ENCODE assay signal across 1 cellular context in the genomic region with DNA sequence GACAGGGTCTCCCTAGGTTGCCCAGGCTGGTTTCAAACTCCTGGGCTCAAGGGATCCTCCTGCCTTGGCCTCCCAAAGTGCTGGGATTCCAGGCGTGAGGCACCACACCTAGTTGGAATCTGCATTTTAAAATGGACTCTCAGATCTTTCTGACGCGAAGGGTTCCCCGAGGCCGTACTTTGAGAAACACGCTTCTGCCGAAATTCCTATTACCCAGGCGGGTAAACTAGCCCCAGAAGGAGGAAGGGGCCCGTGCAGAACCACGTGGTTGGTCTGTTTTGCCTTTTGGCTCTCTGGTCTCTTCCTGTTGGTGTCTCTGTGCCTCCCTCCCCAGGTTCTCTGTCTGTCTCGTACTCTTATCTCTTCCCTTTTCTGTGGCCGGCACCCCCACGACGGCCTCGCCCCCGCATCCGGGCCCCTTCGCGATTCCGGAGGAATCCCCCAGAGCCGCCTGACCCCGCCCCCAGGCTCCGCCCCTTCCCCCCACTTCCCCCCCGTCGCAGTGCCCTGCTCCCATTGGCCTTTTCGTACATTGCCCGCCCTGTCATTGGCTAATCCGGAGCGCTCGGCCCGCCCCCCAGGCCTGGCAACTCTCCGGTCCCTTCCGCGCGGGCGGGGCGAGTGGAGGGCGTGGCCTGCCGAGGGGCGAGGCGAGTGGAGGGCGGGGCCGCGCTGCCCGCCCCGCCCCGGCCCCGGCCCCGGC.
TF ChIP-seq lines count a peak whose summit lies in the region.

A gene (plus strand): TSS at position 689 of the 703 bp plus-strand sequence. CDS start 12,354 bp downstream, outside the sequence.

TF ChIP-seq in K562, 482 proteins besides CTCF, POLR2A, EP300 and RAD21 (continued from another document and continues in another):
- TF ChIP-seq, protein P1, sequence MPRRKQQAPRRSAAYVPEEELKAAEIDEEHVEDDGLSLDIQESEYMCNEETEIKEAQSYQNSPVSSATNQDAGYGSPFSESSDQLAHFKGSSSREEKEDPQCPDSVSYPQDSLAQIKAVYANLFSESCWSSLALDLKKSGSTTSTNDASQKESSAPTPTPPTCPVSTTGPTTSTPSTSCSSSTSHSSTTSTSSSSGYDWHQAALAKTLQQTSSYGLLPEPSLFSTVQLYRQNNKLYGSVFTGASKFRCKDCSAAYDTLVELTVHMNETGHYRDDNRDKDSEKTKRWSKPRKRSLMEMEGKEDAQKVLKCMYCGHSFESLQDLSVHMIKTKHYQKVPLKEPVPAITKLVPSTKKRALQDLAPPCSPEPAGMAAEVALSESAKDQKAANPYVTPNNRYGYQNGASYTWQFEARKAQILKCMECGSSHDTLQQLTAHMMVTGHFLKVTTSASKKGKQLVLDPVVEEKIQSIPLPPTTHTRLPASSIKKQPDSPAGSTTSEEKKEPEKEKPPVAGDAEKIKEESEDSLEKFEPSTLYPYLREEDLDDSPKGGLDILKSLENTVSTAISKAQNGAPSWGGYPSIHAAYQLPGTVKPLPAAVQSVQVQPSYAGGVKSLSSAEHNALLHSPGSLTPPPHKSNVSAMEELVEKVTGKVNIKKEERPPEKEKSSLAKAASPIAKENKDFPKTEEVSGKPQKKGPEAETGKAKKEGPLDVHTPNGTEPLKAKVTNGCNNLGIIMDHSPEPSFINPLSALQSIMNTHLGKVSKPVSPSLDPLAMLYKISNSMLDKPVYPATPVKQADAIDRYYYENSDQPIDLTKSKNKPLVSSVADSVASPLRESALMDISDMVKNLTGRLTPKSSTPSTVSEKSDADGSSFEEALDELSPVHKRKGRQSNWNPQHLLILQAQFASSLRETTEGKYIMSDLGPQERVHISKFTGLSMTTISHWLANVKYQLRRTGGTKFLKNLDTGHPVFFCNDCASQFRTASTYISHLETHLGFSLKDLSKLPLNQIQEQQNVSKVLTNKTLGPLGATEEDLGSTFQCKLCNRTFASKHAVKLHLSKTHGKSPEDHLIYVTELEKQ (CRISPR knock-in tag; IDR thresholded peaks at IDR 0.05): no peak
- TF ChIP-seq DDX20 (tag; IDR thresholded peaks at IDR 0.05; ENCODE audit: low read depth) (no peak), TAF1 (IDR thresholded peaks at IDR 0.05; ENCODE audit: control insufficient read depth, extremely low read depth, insufficient read depth, low read length, severe bottlenecking) (no peak), PYGO2 (tag; IDR thresholded peaks at IDR 0.05) (no peak), ZNF830 (CRISPR knock-in tag; IDR thresholded peaks at IDR 0.05) (no peak), CEBPG (CRISPR knock-in tag; IDR thresholded peaks at IDR 0.05) (no peak), CEBPG (tag; conservative IDR thresholded peaks at IDR 0.05 in 1 of 2, IDR thresholded peaks at IDR 0.05 in 1 of 2) (no peak), POLR2AphosphoS5 (IDR thresholded peaks at IDR 0.05; ENCODE audit: control insufficient read depth, insufficient read depth, low read depth, low read length) (no peak), SMARCE1 (IDR thresholded peaks at IDR 0.05) (peak; percentile 77; the same call in 1 of the 2 replicates), ZNF431 (CRISPR knock-in tag; IDR thresholded peaks at IDR 0.05) (no peak), NBN (IDR thresholded peaks at IDR 0.05; ENCODE audit: low read depth) (peak; percentile 78; the same call in 1 of the 2 replicates), ZNF77 (CRISPR knock-in tag; IDR thresholded peaks at IDR 0.05) (no peak), SRSF9 (IDR thresholded peaks at IDR 0.05; ENCODE audit: borderline replicate concordance, low read depth, low read length) (no peak), ZKSCAN1 (IDR thresholded peaks at IDR 0.05; ENCODE audit: low read depth, low read length) (peak; percentile 59; the same call in 1 of the 2 replicates), TSC22D4 (tag; IDR thresholded peaks at IDR 0.05) (no peak), E2F3 (CRISPR knock-in tag; IDR thresholded peaks at IDR 0.05) (no peak), TFAM (CRISPR knock-in tag; conservative IDR thresholded peaks at IDR 0.05) (no peak), RNF2 (IDR thresholded peaks at IDR 0.05) (peak; percentile 68; the same call in 1 of the 2 replicates), BCOR (IDR thresholded peaks at IDR 0.05) (peak; percentile 60), ELF4 (CRISPR knock-in tag; IDR thresholded peaks at IDR 0.05) (no peak), RB1 (IDR thresholded peaks at IDR 0.05; ENCODE audit: low read depth) (peak; percentile 19; the same call in 1 of the 2 replicates), CBX5 (IDR thresholded peaks at IDR 0.05; ENCODE audit: borderline replicate concordance, low read depth) (no peak), KAT2B (IDR thresholded peaks at IDR 0.05; ENCODE audit: low read depth, low read length) (no peak), TBL1XR1 (IDR thresholded peaks at IDR 0.05; ENCODE audit: low read length in 2 of 2) (peak; percentile 65 to 77; a peak in 3 of 4 replicates), JUN (IDR thresholded peaks at IDR 0.05; ENCODE audit: borderline replicate concordance, low read depth, low read length) (peak; percentile 9; the same call in 1 of the 2 replicates), JUN (CRISPR knock-in tag; IDR thresholded peaks at IDR 0.05; ENCODE audit: borderline replicate concordance) (no peak), FOXK2 (conservative IDR thresholded peaks at IDR 0.05 in 1 of 2, IDR thresholded peaks at IDR 0.05 in 1 of 2; ENCODE audit: low read depth in 2 of 2) (peak; percentile 76 to 82), ZNF263 (CRISPR knock-in tag; IDR thresholded peaks at IDR 0.05; ENCODE audit: borderline replicate concordance) (no peak), ETV6 (IDR thresholded peaks at IDR 0.05; ENCODE audit: borderline replicate concordance in 1 of 2, low read depth in 2 of 2, low read length in 1 of 2) (no peak), ETV6 (CRISPR knock-in tag; IDR thresholded peaks at IDR 0.05; ENCODE audit: borderline replicate concordance) (no peak), ZBTB8A (IDR thresholded peaks at IDR 0.05; ENCODE audit: partially characterized antibody) (no peak), ZNF644 (tag; IDR thresholded peaks at IDR 0.05; ENCODE audit: low read depth) (no peak), HMG20B (CRISPR knock-in tag; IDR thresholded peaks at IDR 0.05) (no peak), SMARCA4 (IDR thresholded peaks at IDR 0.05) (peak; percentile 59; the same call in 1 of the 2 replicates), WHSC1 (IDR thresholded peaks at IDR 0.05; ENCODE audit: low read length) (no peak), ARHGAP35 (IDR thresholded peaks at IDR 0.05; ENCODE audit: partially characterized antibody) (no peak)
- TF ChIP-seq, protein P2, sequence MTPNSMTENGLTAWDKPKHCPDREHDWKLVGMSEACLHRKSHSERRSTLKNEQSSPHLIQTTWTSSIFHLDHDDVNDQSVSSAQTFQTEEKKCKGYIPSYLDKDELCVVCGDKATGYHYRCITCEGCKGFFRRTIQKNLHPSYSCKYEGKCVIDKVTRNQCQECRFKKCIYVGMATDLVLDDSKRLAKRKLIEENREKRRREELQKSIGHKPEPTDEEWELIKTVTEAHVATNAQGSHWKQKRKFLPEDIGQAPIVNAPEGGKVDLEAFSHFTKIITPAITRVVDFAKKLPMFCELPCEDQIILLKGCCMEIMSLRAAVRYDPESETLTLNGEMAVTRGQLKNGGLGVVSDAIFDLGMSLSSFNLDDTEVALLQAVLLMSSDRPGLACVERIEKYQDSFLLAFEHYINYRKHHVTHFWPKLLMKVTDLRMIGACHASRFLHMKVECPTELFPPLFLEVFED (CRISPR knock-in tag; conservative IDR thresholded peaks at IDR 0.05): no peak
- TF ChIP-seq, protein P3, sequence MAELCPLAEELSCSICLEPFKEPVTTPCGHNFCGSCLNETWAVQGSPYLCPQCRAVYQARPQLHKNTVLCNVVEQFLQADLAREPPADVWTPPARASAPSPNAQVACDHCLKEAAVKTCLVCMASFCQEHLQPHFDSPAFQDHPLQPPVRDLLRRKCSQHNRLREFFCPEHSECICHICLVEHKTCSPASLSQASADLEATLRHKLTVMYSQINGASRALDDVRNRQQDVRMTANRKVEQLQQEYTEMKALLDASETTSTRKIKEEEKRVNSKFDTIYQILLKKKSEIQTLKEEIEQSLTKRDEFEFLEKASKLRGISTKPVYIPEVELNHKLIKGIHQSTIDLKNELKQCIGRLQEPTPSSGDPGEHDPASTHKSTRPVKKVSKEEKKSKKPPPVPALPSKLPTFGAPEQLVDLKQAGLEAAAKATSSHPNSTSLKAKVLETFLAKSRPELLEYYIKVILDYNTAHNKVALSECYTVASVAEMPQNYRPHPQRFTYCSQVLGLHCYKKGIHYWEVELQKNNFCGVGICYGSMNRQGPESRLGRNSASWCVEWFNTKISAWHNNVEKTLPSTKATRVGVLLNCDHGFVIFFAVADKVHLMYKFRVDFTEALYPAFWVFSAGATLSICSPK (IDR thresholded peaks at IDR 0.05; ENCODE audit: borderline replicate concordance): no peak
- TF ChIP-seq, protein P4, sequence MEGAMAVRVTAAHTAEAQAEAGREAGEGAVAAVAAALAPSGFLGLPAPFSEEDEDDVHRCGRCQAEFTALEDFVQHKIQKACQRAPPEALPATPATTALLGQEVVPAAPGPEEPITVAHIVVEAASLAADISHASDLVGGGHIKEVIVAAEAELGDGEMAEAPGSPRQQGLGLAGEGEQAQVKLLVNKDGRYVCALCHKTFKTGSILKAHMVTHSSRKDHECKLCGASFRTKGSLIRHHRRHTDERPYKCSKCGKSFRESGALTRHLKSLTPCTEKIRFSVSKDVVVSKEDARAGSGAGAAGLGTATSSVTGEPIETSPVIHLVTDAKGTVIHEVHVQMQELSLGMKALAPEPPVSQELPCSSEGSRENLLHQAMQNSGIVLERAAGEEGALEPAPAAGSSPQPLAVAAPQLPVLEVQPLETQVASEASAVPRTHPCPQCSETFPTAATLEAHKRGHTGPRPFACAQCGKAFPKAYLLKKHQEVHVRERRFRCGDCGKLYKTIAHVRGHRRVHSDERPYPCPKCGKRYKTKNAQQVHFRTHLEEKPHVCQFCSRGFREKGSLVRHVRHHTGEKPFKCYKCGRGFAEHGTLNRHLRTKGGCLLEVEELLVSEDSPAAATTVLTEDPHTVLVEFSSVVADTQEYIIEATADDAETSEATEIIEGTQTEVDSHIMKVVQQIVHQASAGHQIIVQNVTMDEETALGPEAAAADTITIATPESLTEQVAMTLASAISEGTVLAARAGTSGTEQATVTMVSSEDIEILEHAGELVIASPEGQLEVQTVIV (CRISPR knock-in tag; IDR thresholded peaks at IDR 0.05; ENCODE audit: borderline replicate concordance): no peak
- TF ChIP-seq, protein P5, sequence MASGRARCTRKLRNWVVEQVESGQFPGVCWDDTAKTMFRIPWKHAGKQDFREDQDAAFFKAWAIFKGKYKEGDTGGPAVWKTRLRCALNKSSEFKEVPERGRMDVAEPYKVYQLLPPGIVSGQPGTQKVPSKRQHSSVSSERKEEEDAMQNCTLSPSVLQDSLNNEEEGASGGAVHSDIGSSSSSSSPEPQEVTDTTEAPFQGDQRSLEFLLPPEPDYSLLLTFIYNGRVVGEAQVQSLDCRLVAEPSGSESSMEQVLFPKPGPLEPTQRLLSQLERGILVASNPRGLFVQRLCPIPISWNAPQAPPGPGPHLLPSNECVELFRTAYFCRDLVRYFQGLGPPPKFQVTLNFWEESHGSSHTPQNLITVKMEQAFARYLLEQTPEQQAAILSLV (tag; IDR thresholded peaks at IDR 0.05): no peak
- TF ChIP-seq, protein P6, sequence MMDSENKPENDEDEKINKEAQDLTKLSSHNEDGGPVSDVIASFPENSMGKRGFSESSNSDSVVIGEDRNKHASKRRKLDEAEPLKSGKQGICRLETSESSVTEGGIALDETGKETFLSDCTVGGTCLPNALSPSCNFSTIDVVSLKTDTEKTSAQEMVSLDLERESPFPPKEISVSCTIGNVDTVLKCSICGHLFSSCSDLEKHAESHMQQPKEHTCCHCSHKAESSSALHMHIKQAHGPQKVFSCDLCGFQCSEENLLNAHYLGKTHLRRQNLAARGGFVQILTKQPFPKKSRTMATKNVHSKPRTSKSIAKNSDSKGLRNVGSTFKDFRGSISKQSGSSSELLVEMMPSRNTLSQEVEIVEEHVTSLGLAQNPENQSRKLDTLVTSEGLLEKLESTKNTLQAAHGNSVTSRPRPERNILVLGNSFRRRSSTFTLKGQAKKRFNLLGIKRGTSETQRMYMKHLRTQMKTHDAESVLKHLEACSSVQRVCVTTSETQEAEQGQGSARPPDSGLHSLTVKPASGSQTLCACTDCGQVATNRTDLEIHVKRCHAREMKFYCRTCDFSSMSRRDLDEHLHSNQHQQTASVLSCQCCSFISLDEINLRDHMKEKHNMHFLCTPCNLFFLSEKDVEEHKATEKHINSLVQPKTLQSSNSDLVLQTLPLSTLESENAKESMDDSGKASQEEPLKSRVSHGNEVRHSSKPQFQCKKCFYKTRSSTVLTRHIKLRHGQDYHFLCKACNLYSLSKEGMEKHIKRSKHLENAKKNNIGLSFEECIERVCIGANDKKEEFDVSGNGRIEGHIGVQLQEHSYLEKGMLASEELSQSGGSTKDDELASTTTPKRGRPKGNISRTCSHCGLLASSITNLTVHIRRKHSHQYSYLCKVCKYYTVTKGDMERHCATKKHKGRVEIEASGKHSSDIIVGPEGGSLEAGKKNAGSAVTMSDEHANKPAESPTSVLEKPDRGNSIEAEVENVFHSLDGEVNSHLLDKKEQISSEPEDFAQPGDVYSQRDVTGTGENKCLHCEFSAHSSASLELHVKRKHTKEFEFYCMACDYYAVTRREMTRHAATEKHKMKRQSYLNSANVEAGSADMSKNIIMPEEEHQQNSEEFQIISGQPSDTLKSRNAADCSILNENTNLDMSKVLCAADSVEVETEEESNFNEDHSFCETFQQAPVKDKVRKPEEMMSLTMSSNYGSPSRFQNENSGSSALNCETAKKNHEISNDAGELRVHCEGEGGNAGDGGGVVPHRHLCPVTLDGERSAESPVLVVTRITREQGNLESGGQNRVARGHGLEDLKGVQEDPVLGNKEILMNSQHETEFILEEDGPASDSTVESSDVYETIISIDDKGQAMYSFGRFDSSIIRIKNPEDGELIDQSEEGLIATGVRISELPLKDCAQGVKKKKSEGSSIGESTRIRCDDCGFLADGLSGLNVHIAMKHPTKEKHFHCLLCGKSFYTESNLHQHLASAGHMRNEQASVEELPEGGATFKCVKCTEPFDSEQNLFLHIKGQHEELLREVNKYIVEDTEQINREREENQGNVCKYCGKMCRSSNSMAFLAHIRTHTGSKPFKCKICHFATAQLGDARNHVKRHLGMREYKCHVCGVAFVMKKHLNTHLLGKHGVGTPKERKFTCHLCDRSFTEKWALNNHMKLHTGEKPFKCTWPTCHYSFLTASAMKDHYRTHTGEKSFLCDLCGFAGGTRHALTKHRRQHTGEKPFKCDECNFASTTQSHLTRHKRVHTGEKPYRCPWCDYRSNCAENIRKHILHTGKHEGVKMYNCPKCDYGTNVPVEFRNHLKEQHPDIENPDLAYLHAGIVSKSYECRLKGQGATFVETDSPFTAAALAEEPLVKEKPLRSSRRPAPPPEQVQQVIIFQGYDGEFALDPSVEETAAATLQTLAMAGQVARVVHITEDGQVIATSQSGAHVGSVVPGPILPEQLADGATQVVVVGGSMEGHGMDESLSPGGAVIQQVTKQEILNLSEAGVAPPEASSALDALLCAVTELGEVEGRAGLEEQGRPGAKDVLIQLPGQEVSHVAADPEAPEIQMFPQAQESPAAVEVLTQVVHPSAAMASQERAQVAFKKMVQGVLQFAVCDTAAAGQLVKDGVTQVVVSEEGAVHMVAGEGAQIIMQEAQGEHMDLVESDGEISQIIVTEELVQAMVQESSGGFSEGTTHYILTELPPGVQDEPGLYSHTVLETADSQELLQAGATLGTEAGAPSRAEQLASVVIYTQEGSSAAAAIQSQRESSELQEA (IDR thresholded peaks at IDR 0.05; ENCODE audit: low read depth): peak; percentile 77
- TF ChIP-seq, protein P7, sequence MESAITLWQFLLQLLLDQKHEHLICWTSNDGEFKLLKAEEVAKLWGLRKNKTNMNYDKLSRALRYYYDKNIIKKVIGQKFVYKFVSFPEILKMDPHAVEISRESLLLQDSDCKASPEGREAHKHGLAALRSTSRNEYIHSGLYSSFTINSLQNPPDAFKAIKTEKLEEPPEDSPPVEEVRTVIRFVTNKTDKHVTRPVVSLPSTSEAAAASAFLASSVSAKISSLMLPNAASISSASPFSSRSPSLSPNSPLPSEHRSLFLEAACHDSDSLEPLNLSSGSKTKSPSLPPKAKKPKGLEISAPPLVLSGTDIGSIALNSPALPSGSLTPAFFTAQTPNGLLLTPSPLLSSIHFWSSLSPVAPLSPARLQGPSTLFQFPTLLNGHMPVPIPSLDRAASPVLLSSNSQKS (CRISPR knock-in tag; IDR thresholded peaks at IDR 0.05): no peak
